In genomic region chr2:38098351-38099095, GRCh38 we compare ENCODE assay signal across 11 cellular contexts. TPM values are rescaled to one million over a fixed set of nuclear protein-coding genes. Genes with fewer than 3 reads are reported as not detected.
DNase-seq lines count a peak whose midpoint lies in the region; ATAC-seq lines count a peak whose summit lies in the region.
"Had no signal": no experiment of that assay in that cellular context is flagged by ENCODE, and none has a peak within 500 bp of the region (broad histone marks: within the 10 kb centered on the region; RNA-seq: fewer than 3 reads in every experiment).

No MANE protein-coding gene starts in this region.

- peak overlapping the region; percentile 2; the same call in 1 of the 2 replicates for H3K9ac ChIP-seq in HUES64 (ENCODE audit: low read depth, low read length)
- H3K9ac ChIP-seq in iPS-20b (ENCODE audit: low read depth, low read length): peak overlapping the region; percentile 29; the same call in 1 of the 2 replicates

- H3K4me1 ChIP-seq in HUES64 (ENCODE audit: insufficient read depth, low read length): peaks cover 63% of the 10 kb centered on the region
- peaks cover 50% of the 10 kb centered on the region for H3K4me1 ChIP-seq in iPS-20b (ENCODE audit: insufficient read depth, low read length)

- H3K36me3 ChIP-seq in HUES64 (ENCODE audit: insufficient read depth, low read length): no peaks in the 10 kb centered on the region
- H3K36me3 ChIP-seq in iPS-20b (ENCODE audit: insufficient read depth, low read depth, low read length): no peaks in the 10 kb centered on the region

- no peak for ATAC-seq in stimulated activated memory B cell treated with anti-CD40 and anti-IgM and Interleukin-4, amounts not matched to agents 10 μg/mL and 1 μg/mL and 100 μg/mL, for 72 hours

- WGBS in HUES64: 12% methylated on average over 10 of the region's 12 CpGs

- H3K36me3 Mint-ChIP-seq in stimulated activated memory B cell treated with anti-CD40 and anti-IgM and Interleukin-4, amounts not matched to agents 10 μg/mL and 1 μg/mL and 100 μg/mL, for 72 hours: no peaks in the 10 kb centered on the region
- H3K36me3 Mint-ChIP-seq: immature natural killer cell had no signal

- H3K27ac ChIP-seq in HUES64 (ENCODE audit: low read depth, low read length) (peak overlapping the region; percentile 48; the same call in 1 of the 2 replicates), angular gyrus (ENCODE audit: low read depth, low read length) (peak overlapping the region; percentile 62), iPS-20b (ENCODE audit: low read length) (no peak overlapping the region)

- peaks cover 54% of the 10 kb centered on the region for H3K27me3 ChIP-seq in HUES64 (ENCODE audit: insufficient read depth, low read length)
- peaks cover 62% of the 10 kb centered on the region for H3K27me3 ChIP-seq in iPS-20b (ENCODE audit: insufficient read depth, low read length)

- H3K4me3 ChIP-seq in HUES64 (ENCODE audit: low read length) (peak overlapping the region; percentile 19), iPS-20b (ENCODE audit: low read length) (peak overlapping the region; percentile 63)

- H3K9me3 ChIP-seq in HUES64 (ENCODE audit: insufficient read depth, low read depth, low read length): peaks cover 2% of the 10 kb centered on the region; the same call in 1 of the 2 replicates
- H3K9me3 ChIP-seq in iPS-20b (ENCODE audit: insufficient read depth, low read depth, low read length): no peaks in the 10 kb centered on the region

- peaks cover 18% of the 10 kb centered on the region for H3K4me1 Mint-ChIP-seq in stimulated activated memory B cell treated with anti-CD40 and anti-IgM and Interleukin-4, amounts not matched to agents 10 μg/mL and 1 μg/mL and 100 μg/mL, for 72 hours

- no peak for DNase-seq in stimulated activated CD4-positive, alpha-beta T cell treated with anti-CD3 and anti-CD28 coated beads, Interleukin-15, amount 100 ng/mL, for 24 hours
- DNase-seq in inferior parietal cortex (ENCODE audit: extremely low spot score) (no peak), UCSD-AML1 (lab: John Stamatoyannopoulos, UW; ENCODE audit: unreplicated experiment) (no peak), NCI-H526 treated with DMSO at 0.1 percent for 48 hours (lab: John Stamatoyannopoulos, UW) (no peak)
- DNase-seq: anterior cingulate cortex; immature natural killer cell; stimulated activated CD4-positive, alpha-beta T cell treated with anti-CD3 and anti-CD28 coated beads, Interleukin-4, amount 100 ng/mL, for 4 hours had no signal

- H3K4me3 Mint-ChIP-seq in stimulated activated memory B cell treated with anti-CD40 and anti-IgM and Interleukin-4, amounts not matched to agents 10 μg/mL and 1 μg/mL and 100 μg/mL, for 72 hours: peak overlapping the region; percentile 32
- H3K4me3 Mint-ChIP-seq: immature natural killer cell had no signal

- peak overlapping the region; percentile 0 for H3K27ac Mint-ChIP-seq in stimulated activated memory B cell treated with anti-CD40 and anti-IgM and Interleukin-4, amounts not matched to agents 10 μg/mL and 1 μg/mL and 100 μg/mL, for 72 hours
- H3K27ac Mint-ChIP-seq: immature natural killer cell had no signal

- H3K9me3 Mint-ChIP-seq in stimulated activated memory B cell treated with anti-CD40 and anti-IgM and Interleukin-4, amounts not matched to agents 10 μg/mL and 1 μg/mL and 100 μg/mL, for 72 hours: peaks cover 3% of the 10 kb centered on the region

- H3K27me3 Mint-ChIP-seq in stimulated activated memory B cell treated with anti-CD40 and anti-IgM and Interleukin-4, amounts not matched to agents 10 μg/mL and 1 μg/mL and 100 μg/mL, for 72 hours: peaks cover 49% of the 10 kb centered on the region

RNA-seq across cellular contexts. Expression of gene CYP1B1, which starts 22.6 kb away (rescaled TPM):
- polyA plus RNA-seq in HUES64 (2013, experiment 1 of 2): 2.9 TPM
- polyA plus RNA-seq in HUES64 (2013, experiment 2 of 2): 3.2 TPM
